Comparison of ENCODE assay signal across 8 cellular contexts in genomic region chr17:6936370-6937028, GRCh38. TPM values are rescaled to one million over a fixed set of nuclear protein-coding genes. Genes with fewer than 3 reads are reported as not detected.
DNase-seq lines count a peak whose midpoint lies in the region; ATAC-seq and TF ChIP-seq lines count a peak whose summit lies in the region.

No MANE protein-coding gene starts in this region.

- H3K4me1 ChIP-seq in mucosa of descending colon (ENCODE audit: low read depth): no peaks in the 10 kb centered on the region

- intact Hi-C loops in mucosa of descending colon (cut with DNase I, micrococcal nuclease): no loop called here

- DNase-seq in AG20443 (ENCODE audit: low spot score) (peak; percentile 67), MV-4-11 (lab: John Stamatoyannopoulos, UW) (peak; percentile 86), cerebellum (ENCODE audit: low spot score) (peak; percentile 8), mucosa of descending colon (peak in 2 of 3 donors; percentile 32 to 35), NCI-H526 treated with DMSO at 0.1 percent for 48 hours (lab: John Stamatoyannopoulos, UW) (no peak), DMS79 (lab: John Stamatoyannopoulos, UW) (no peak), DMS153 (lab: John Stamatoyannopoulos, UW) (no peak)

- TF ChIP-seq CTCF in mucosa of descending colon (IDR thresholded peaks at IDR 0.05): no peak

- no peak overlapping the region for H3K4me3 ChIP-seq in mucosa of descending colon

- ATAC-seq in mucosa of descending colon (peak; percentile 60), HG03135 (IDR thresholded peaks at IDR 0.05; ENCODE audit: unreplicated experiment) (no peak)

- no peaks in the 10 kb centered on the region for H3K36me3 ChIP-seq in mucosa of descending colon (ENCODE audit: low read depth)

- H3K9me3 ChIP-seq in mucosa of descending colon: no peaks in the 10 kb centered on the region

RNA-seq across cellular contexts. Expression of gene ALOX12, which starts 59.4 kb away (rescaled TPM):
- total RNA-seq in cerebellum (0.18 TPM), mucosa of descending colon (under 1 TPM in 2 of 3 donors, not detected in 1; 0.25 to 0.26 TPM)

Comparison
In these comparisons a context has a peak if more than half of its experiments do, and no peak if none do; other contexts are left out.
1. DNase-seq: peak in AG20443 (single experiment), MV-4-11 (single experiment), cerebellum (single experiment) and mucosa of descending colon (2 of 3); none in NCI-H526 treated with DMSO at 0.1 percent for 48 hours (single experiment), DMS79 (single experiment) and DMS153 (single experiment).